ENCODE assay signal across 7 cellular contexts in genomic region chr4:140326395-140326993, GRCh38. TPM values are rescaled to one million over a fixed set of nuclear protein-coding genes. Genes with fewer than 3 reads are reported as not detected.
DNase-seq lines count a peak whose midpoint lies in the region; ATAC-seq and TF ChIP-seq lines count a peak whose summit lies in the region.

No MANE protein-coding gene starts in this region.

- in situ Hi-C loops in T47D (cut with HindIII; ENCODE audit: low pct_unique_long_range_greater_than_20kb, low sequenced_read_pairs) = no loop called here

- DNase-seq in GM12865 (ENCODE audit: low read depth) (no peak), NCI-H2029 (lab: John Stamatoyannopoulos, UW) (peak; percentile 6), T47D (ENCODE audit: low read depth in 1 of 2, low spot score in 1 of 2) (peak; percentile 30 to 63), kidney tubule cell (ENCODE audit: low spot score) (peak; percentile 52), omental fat pad (ENCODE audit: low spot score) (no peak)

- H3K4me3 ChIP-seq in GM12865 (ENCODE audit: low read depth, low read length) = no peak overlapping the region

- no peak for ATAC-seq in GM21447 (IDR thresholded peaks at IDR 0.05; ENCODE audit: unreplicated experiment)
- no peak for ATAC-seq in HG02938 (IDR thresholded peaks at IDR 0.05; ENCODE audit: unreplicated experiment)
- no peak for ATAC-seq in omental fat pad (ENCODE audit: low FRiP score)

- TF ChIP-seq CTCF in GM12865 (IDR thresholded peaks at IDR 0.05; ENCODE audit: insufficient read depth, low read depth, low read length, missing control alignments) = peak; percentile 1
- no peak for TF ChIP-seq CTCF in omental fat pad (IDR thresholded peaks at IDR 0.05)

RNA-seq across cellular contexts. Expression of gene SCOC, which starts 47.0 kb away (rescaled TPM):
- total RNA-seq in omental fat pad = 10 to 100 TPM; 28.6 to 40.5 (median 37.9) TPM

Comparison
In these comparisons a context has a peak if more than half of its experiments do, and no peak if none do; other contexts are left out.
1. DNase-seq: peak in NCI-H2029 (single experiment), T47D (2 of 2) and kidney tubule cell (single experiment); none in GM12865 (single experiment) and omental fat pad (single experiment).